Comparison of ENCODE assay signal across 8 cellular contexts in the genomic region with DNA sequence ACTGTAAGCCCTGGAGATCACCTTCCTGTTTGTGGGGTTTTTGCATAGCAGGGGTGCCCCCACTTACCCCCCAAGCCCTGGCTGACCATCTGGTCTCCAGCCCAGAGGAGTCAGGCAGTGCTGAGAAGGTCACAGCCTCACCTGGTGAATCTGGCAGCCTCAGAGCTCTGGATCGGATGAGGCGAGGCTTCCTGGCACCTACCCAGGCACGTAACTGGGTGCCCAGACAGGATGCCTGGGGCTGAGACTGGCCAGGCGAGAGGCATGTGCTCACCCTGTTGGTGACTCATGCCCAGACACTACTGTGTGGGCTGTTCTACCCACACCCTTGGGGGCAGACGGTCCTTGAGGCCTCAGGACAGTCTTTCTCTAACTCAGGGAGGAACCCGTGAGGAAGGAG. TPM values are rescaled to one million over a fixed set of nuclear protein-coding genes. Genes with fewer than 3 reads are reported as not detected.
A peak's percentile ranks its signal among the peaks of the same experiment; 100 is the strongest.
DNase-seq lines count a peak whose midpoint lies in the region; ATAC-seq and TF ChIP-seq lines count a peak whose summit lies in the region.

No MANE protein-coding gene starts in this region.

- no peaks in the 10 kb centered on the region for H3K36me3 ChIP-seq in BE2C

- no peaks in the 10 kb centered on the region for H3K9me3 ChIP-seq in BE2C

- no peaks in the 10 kb centered on the region for H3K4me1 ChIP-seq in BE2C

- no peak for ATAC-seq in HG02610 (IDR thresholded peaks at IDR 0.05; ENCODE audit: unreplicated experiment)
- no peak for ATAC-seq in GM18517 (IDR thresholded peaks at IDR 0.05; ENCODE audit: unreplicated experiment)

- no peak overlapping the region for H3K4me3 ChIP-seq in BE2C (ENCODE audit: low read depth, low read length)
- H3K4me3 ChIP-seq in dorsolateral prefrontal cortex = no peak overlapping the region

- intact Hi-C loops in dorsolateral prefrontal cortex (cut with DNase I) = loop anchor here in 1 of 2 donors (2.0 kb wide), 1 partner anchor 115 kb away; a partner anchor contains a TSS

- H3K27me3 ChIP-seq in BE2C (no peaks in the 10 kb centered on the region), dorsolateral prefrontal cortex (peaks cover 0 to 5% (median 0%) of the 10 kb centered on the region in 45 donors)

- DNase-seq in BE2C (peak; percentile 11), NCI-H2196 treated with DMSO at 0.1 percent for 48 hours (lab: John Stamatoyannopoulos, UW; ENCODE audit: unreplicated experiment) (peak; percentile 84), dorsolateral prefrontal cortex (peak in 8 of 10 donors; percentile 34 to 74 (median 54)), mucosa of gallbladder (ENCODE audit: low spot score) (peak; percentile 89), NCI-H748 treated with DMSO at 0.1 percent for 48 hours (lab: John Stamatoyannopoulos, UW) (no peak), T-helper 2 cell (no peak)

- TF ChIP-seq CTCF in BE2C (IDR thresholded peaks at IDR 0.05; ENCODE audit: low read depth, low read length) (no peak), dorsolateral prefrontal cortex (IDR thresholded peaks at IDR 0.05 in 54 of 56, conservative IDR thresholded peaks at IDR 0.05 in 2 of 56; ENCODE audit: low read depth in 1 of 56, partially characterized antibody in 56 of 56) (no peak)

- peak overlapping the region in 3 of 59 donors; percentile 15 to 53 (median 28) for H3K27ac ChIP-seq in dorsolateral prefrontal cortex

RNA-seq across cellular contexts. Expression of a gene that starts 15.2 kb away (rescaled TPM):
- not detected for polyA plus RNA-seq in BE2C (2012; ENCODE audit: insufficient read depth, insufficient read length, low read depth)
- total RNA-seq in dorsolateral prefrontal cortex (not detected), mucosa of gallbladder (0.72 TPM)

RNA-seq across cellular contexts. Expression of a gene that starts 28.7 kb away (rescaled TPM):
- polyA plus RNA-seq in BE2C (2012; ENCODE audit: insufficient read depth, insufficient read length, low read depth) = not detected
- 1 to 10 TPM in 1 of 120 experiments, under 1 TPM in 21, not detected in 98; 0.12 to 1.2 (median 0.26) TPM for total RNA-seq in dorsolateral prefrontal cortex
- not detected for total RNA-seq in mucosa of gallbladder

Comparison
In these comparisons a context has a peak if more than half of its experiments do, and no peak if none do; other contexts are left out.
1. DNase-seq: peak in BE2C (single experiment), NCI-H2196 treated with DMSO at 0.1 percent for 48 hours (single experiment), dorsolateral prefrontal cortex (8 of 10) and mucosa of gallbladder (single experiment); none in NCI-H748 treated with DMSO at 0.1 percent for 48 hours (single experiment) and T-helper 2 cell (0 of 5).